In the genomic region with DNA sequence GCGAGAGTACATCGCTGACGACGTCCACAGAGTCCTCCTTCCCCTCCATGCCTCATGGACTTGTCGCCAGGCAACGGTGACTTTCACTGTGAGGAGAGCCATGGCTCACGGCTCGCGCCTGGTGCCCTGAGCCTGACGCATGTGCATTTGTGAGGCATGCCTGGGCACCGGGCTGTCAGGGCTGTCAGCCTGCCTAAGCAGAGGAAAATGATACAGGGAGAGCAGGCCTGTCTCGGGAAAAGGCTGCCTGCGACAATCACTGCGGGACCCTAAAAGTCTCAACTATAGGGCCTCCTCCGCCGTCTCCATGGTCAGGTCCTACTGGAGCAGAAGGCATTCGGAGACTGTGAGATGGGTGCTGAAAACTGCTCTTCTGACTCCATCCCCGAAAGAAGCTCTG, we compare ENCODE assay signal across 14 cellular contexts.
"Had no signal": no experiment of that assay in that cellular context is flagged by ENCODE, and none has a peak within 500 bp of the region (broad histone marks: within the 10 kb centered on the region; RNA-seq: fewer than 3 reads in every experiment).

No MANE protein-coding gene starts in this region.

- H3K4me3 ChIP-seq: adrenal gland, coronary artery, gastrocnemius medialis, pancreas had no signal

- H3K9me3 ChIP-seq: adrenal gland, gastrocnemius medialis, pancreas had no signal

- H3K4me1 ChIP-seq: adrenal gland, gastrocnemius medialis, pancreas had no signal

- H3K27me3 Mint-ChIP-seq: activated CD4-positive, alpha-beta T cell treated with anti-CD3 and anti-CD28 coated beads for 36 hours; activated CD8-positive, alpha-beta T cell treated with anti-CD3 and anti-CD28 coated beads for 36 hours had no signal

- DNase-seq: activated CD4-positive, alpha-beta T cell treated with anti-CD3 and anti-CD28 coated beads for 36 hours; activated CD8-positive, alpha-beta T cell treated with anti-CD3 and anti-CD28 coated beads for 36 hours; activated naive CD4-positive, alpha-beta T cell treated with anti-CD3 and anti-CD28 coated beads, Interleukin-2, amount 50 U/mL, for 16 hours; activated T-cell treated with anti-CD3 and anti-CD28 coated beads for 4 hours; adrenal gland; caudate nucleus; effector CD4-positive, alpha-beta T cell; gastrocnemius medialis had no signal

- H3K36me3 Mint-ChIP-seq: mesothelial cell of epicardium had no signal

- H3K9me3 Mint-ChIP-seq: activated CD8-positive, alpha-beta T cell treated with anti-CD3 and anti-CD28 coated beads for 36 hours had no signal

- H3K36me3 ChIP-seq: adrenal gland, gastrocnemius medialis, pancreas had no signal

- H3K27ac ChIP-seq: adrenal gland, coronary artery, gastrocnemius medialis, pancreas, VCaP had no signal

- H3K27ac Mint-ChIP-seq: activated CD4-positive, alpha-beta T cell treated with anti-CD3 and anti-CD28 coated beads for 36 hours; activated CD8-positive, alpha-beta T cell treated with anti-CD3 and anti-CD28 coated beads for 36 hours; activated T-helper 2 cell treated with anti-CD3 and anti-CD28 coated beads, Interferon-gamma antibody, Interleukin-2, Interleukin-4, amounts not matched to agents 10 μg/mL and 5 μg/mL and 100 μg/mL, durations not matched to agents 14 hours and 24 hours and 36 hours; mesothelial cell of epicardium had no signal

- H3K27me3 ChIP-seq: adrenal gland, gastrocnemius medialis, pancreas had no signal

- ATAC-seq: activated CD4-positive, alpha-beta T cell treated with anti-CD3 and anti-CD28 coated beads for 36 hours; activated CD8-positive, alpha-beta T cell treated with anti-CD3 and anti-CD28 coated beads for 36 hours; gastrocnemius medialis; pancreas had no signal

- H3K4me3 Mint-ChIP-seq: activated CD4-positive, alpha-beta T cell treated with anti-CD3 and anti-CD28 coated beads for 36 hours; activated CD8-positive, alpha-beta T cell treated with anti-CD3 and anti-CD28 coated beads for 36 hours; mesothelial cell of epicardium; neural crest cell had no signal

- H3K4me1 Mint-ChIP-seq: activated CD4-positive, alpha-beta T cell treated with anti-CD3 and anti-CD28 coated beads for 36 hours; mesothelial cell of epicardium; neural crest cell had no signal
